ENCODE assay signal across 10 cellular contexts in the genomic region with DNA sequence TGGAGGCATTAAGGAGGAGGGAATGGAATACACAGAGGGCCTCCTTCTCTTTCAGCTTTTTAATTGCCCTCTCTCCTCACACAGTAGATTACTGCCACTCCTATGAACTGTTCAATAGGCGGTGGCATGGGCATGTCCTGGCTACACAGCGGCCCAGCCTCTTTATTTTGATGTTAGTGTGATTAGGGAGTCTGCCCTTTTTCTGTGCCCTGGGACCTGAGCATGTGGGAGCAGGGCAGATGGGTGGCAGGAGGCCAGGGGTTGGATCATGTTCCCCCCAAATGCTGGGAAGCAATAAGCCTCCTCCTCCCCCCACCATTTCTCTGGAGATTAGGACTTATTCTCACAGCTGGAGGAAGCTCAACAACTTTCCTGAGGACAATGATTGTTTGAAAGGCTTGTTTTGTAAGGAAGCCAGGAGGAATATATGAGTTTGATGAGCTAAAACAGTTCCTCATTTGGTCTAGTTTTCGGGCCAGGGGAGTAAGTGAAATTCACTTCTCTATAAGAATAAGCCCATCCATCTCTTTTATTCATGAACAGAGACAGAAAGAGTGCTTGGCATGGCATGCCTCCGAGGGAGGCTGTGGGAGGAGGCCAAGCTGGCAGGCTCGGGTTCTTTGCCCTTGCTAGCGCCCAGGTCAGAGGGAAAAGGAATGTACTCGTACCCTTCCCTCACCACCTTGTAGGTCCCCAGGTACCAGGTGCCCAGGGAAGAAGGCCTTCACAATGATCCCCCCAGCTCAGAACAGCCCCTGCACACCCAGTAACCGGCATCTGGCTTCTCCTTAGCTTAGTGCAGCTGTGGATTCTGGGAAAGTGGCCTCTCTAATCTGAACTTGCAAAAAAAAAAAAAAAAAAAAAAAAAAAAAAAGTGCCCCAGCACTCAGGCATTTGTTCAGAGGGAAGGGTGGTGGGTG. TPM values are rescaled to one million over a fixed set of nuclear protein-coding genes. Genes with fewer than 3 reads are reported as not detected.
DNase-seq lines count a peak whose midpoint lies in the region; ATAC-seq and TF ChIP-seq lines count a peak whose summit lies in the region.
"Had no signal": no experiment of that assay in that cellular context is flagged by ENCODE, and none has a peak within 500 bp of the region (broad histone marks: within the 10 kb centered on the region; RNA-seq: fewer than 3 reads in every experiment).

No MANE protein-coding gene starts in this region.

- ATAC-seq in left colon = no peak
- no peak for ATAC-seq in HG02763 (IDR thresholded peaks at IDR 0.05; ENCODE audit: unreplicated experiment)

- H3K4me3 Mint-ChIP-seq in IgD-negative memory B cell = peak overlapping the region; percentile 13 to 87 (median 75)

- intact Hi-C loops in esophagus muscularis mucosa (cut with DNase I) (no loop called here), left colon (cut with DNase I, micrococcal nuclease) (no loop called here)

- H3K27me3 Mint-ChIP-seq in IgD-negative memory B cell = peaks cover 33% of the 10 kb centered on the region

- peak overlapping the region in 5 of 11 experiments; percentile 39 to 65 (median 44); a peak in 3 of 22 replicates for H3K9ac ChIP-seq in BLaER1 treated with 17β-estradiol and CSF1 and Interleukin-3, amounts not matched to agents 10 nM and 100 nM

- peak overlapping the region in 9 of 10 experiments; percentile 24 to 65 (median 47); a peak in 14 of 20 replicates for H3K4me3 ChIP-seq in BLaER1 treated with 17β-estradiol and CSF1 and Interleukin-3, amounts not matched to agents 10 nM and 100 nM
- H3K4me3 ChIP-seq in esophagus muscularis mucosa (peak overlapping the region; percentile 54 to 65 (median 56)), neutrophil (ENCODE audit: low read depth in 1 of 2, low read length in 1 of 2) (peak overlapping the region; percentile 60 to 70)

- no peak for TF ChIP-seq POLR2A in esophagus muscularis mucosa (IDR thresholded peaks at IDR 0.05; ENCODE audit: low read depth)

- no peak for DNase-seq in esophagus muscularis mucosa (ENCODE audit: extremely low spot score)
- no peak for DNase-seq in COLO668 (lab: John Stamatoyannopoulos, UW; ENCODE audit: unreplicated experiment)
- no peak for DNase-seq in left colon
- no peak for DNase-seq in HuH-7 (ENCODE audit: low spot score)
- DNase-seq: NCI-H1436 had no signal

- peaks cover 4 to 18% (median 14%) of the 10 kb centered on the region in 10 experiments; a peak in 17 of 20 replicates for H3K4me1 ChIP-seq in BLaER1 treated with 17β-estradiol and CSF1 and Interleukin-3, amounts not matched to agents 10 nM and 100 nM
- H3K4me1 ChIP-seq in esophagus muscularis mucosa (peaks cover 5 to 17% (median 13%) of the 10 kb centered on the region in 4 donors), neutrophil (ENCODE audit: control insufficient read depth in 1 of 2, insufficient read depth in 1 of 2, low read depth in 1 of 2, low read length in 1 of 2) (peaks cover 7 to 40% of the 10 kb centered on the region in 2 experiments)

- TF ChIP-seq EP300 in esophagus muscularis mucosa (IDR thresholded peaks at IDR 0.05) = no peak

- WGBS in esophagus muscularis mucosa = 91% methylated on average over 6 of the region's 8 CpGs

- peaks cover 0 to 20% (median 9%) of the 10 kb centered on the region in 11 experiments; a peak in 15 of 22 replicates for H3K27me3 ChIP-seq in BLaER1 treated with 17β-estradiol and CSF1 and Interleukin-3, amounts not matched to agents 10 nM and 100 nM
- H3K27me3 ChIP-seq in esophagus muscularis mucosa (peaks cover 0 to 23% (median 0%) of the 10 kb centered on the region in 4 donors), neutrophil (peaks cover 27% of the 10 kb centered on the region)

- H3K4me2 ChIP-seq in BLaER1 treated with 17β-estradiol and CSF1 and Interleukin-3, amounts not matched to agents 10 nM and 100 nM = peak overlapping the region; percentile 53 to 90 (median 72)

- peaks cover 0 to 4% (median 2%) of the 10 kb centered on the region in 3 donors for H3K4me1 Mint-ChIP-seq in IgD-negative memory B cell

- H3K36me3 ChIP-seq in BLaER1 treated with 17β-estradiol and CSF1 and Interleukin-3, amounts not matched to agents 10 nM and 100 nM = no peaks in the 10 kb centered on the region
- H3K36me3 ChIP-seq in esophagus muscularis mucosa = no peaks in the 10 kb centered on the region
- H3K36me3 ChIP-seq in neutrophil = no peaks in the 10 kb centered on the region

- TF ChIP-seq CTCF in esophagus muscularis mucosa (IDR thresholded peaks at IDR 0.05) (no peak), neutrophil (IDR thresholded peaks at IDR 0.05) (no peak)

- H3K27ac Mint-ChIP-seq in IgD-negative memory B cell = no peak overlapping the region

- no peaks in the 10 kb centered on the region for H3K36me3 Mint-ChIP-seq in IgD-negative memory B cell

- H4K20me1 ChIP-seq in BLaER1 treated with 17β-estradiol and CSF1 and Interleukin-3, amounts not matched to agents 10 nM and 100 nM = no peaks in the 10 kb centered on the region

- H3K9me3 Mint-ChIP-seq in IgD-negative memory B cell = peaks cover 0 to 2% (median 0%) of the 10 kb centered on the region in 3 donors

- H3K27ac ChIP-seq in BLaER1 treated with 17β-estradiol and CSF1 and Interleukin-3, amounts not matched to agents 10 nM and 100 nM = peak overlapping the region in 9 of 11 experiments; percentile 11 to 61 (median 45); a peak in 11 of 22 replicates
- H3K27ac ChIP-seq in esophagus muscularis mucosa (replicated peaks in 1 of 4) (no peak overlapping the region), neutrophil (no peak overlapping the region)

- peaks cover 0 to 18% (median 5%) of the 10 kb centered on the region in 11 experiments; a peak in 10 of 22 replicates for H3K9me3 ChIP-seq in BLaER1 treated with 17β-estradiol and CSF1 and Interleukin-3, amounts not matched to agents 10 nM and 100 nM (replicated peaks in 1 of 11)
- H3K9me3 ChIP-seq in esophagus muscularis mucosa (no peaks in the 10 kb centered on the region), neutrophil (no peaks in the 10 kb centered on the region)

RNA-seq across cellular contexts. Expression of a gene that starts 1.0 kb away (rescaled TPM):
- not detected for polyA plus RNA-seq in IgD-negative memory B cell
- total RNA-seq in esophagus muscularis mucosa (not detected), left colon (not detected)
- total RNA-seq: mononuclear cell had no signal

RNA-seq across cellular contexts. Expression of a gene that starts 15.8 kb away (rescaled TPM):
- not detected for polyA plus RNA-seq in IgD-negative memory B cell
- 1 to 10 TPM in 3 of 4 donors, under 1 TPM in 1; 0.42 to 2.1 (median 1.1) TPM for total RNA-seq in esophagus muscularis mucosa
- total RNA-seq in left colon = under 1 TPM in 1 of 2 donors, not detected in 1; 0.14 TPM

RNA-seq across cellular contexts. Expression of a gene that starts 22.4 kb away (rescaled TPM):
- not detected for polyA plus RNA-seq in IgD-negative memory B cell
- total RNA-seq in esophagus muscularis mucosa (10 to 100 TPM; 16.2 to 49.8 (median 36.7) TPM), left colon (1 to 10 TPM; 4.3 to 4.8 TPM)

RNA-seq across cellular contexts. Expression of a gene that starts 33.9 kb away (rescaled TPM):
- 0.79 TPM for polyA plus RNA-seq in IgD-negative memory B cell
- total RNA-seq in esophagus muscularis mucosa (1 to 10 TPM in 1 of 4 donors, under 1 TPM in 3; 0.42 to 1.6 (median 0.60) TPM), left colon (1 to 10 TPM in 1 of 2 donors, under 1 TPM in 1; 0.53 to 1.2 TPM)

RNA-seq across cellular contexts. Expression of a gene that starts 54.9 kb away (rescaled TPM):
- not detected for polyA plus RNA-seq in IgD-negative memory B cell
- total RNA-seq in esophagus muscularis mucosa (10 to 100 TPM in 1 of 4 donors, 1 to 10 TPM in 3; 5.0 to 10.8 (median 8.5) TPM), left colon (10 to 100 TPM in 1 of 2 donors, 1 to 10 TPM in 1; 9.2 to 12.0 TPM)

Comparison
In these comparisons a context has a peak if more than half of its experiments do, and no peak if none do; other contexts are left out.
1. H3K27ac ChIP-seq: peak in BLaER1 treated with 17β-estradiol and CSF1 and Interleukin-3, amounts not matched to agents 10 nM and 100 nM (9 of 11); none in esophagus muscularis mucosa (0 of 4) and neutrophil (single experiment).
2. Peak in every context shown above with its lines, with median percentiles within 50 percentile points of each other: H3K4me3 ChIP-seq.